In the genomic region with DNA sequence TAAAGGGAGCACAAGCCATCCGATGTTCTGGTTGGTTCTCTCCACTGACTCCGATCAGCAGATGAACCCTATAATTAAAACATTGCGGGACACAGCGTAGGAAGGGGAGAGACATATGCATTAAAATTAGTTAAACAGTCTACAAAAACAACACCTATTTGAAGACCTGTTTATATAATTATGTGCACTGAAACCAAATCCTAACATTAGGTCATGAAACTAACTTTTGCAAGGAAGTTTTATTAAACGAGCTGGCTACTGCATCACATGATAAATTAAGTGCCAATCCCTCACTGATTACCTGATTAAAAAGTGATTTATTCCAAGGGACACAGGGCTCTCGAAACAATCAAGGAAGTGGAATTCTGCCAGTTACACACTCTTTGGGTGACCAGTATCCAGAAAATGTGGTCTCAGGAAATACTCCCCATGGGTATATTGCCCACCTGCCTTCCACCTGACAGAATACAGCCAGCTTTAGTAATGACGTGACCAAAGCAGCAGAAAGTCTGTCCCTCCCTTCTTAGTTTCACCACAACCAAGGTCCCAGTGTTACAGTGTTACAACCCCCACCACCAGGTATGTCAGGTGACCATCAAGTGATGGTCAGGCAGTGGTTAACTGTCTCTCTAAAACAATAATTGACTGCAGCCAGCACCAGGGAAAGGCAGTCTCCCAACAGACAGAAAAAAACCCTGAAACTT, we compare ENCODE assay signal across 12 cellular contexts.
DNase-seq lines count a peak whose midpoint lies in the region; ATAC-seq and TF ChIP-seq lines count a peak whose summit lies in the region.
"Had no signal": no experiment of that assay in that cellular context is flagged by ENCODE, and none has a peak within 500 bp of the region (broad histone marks: within the 10 kb centered on the region; RNA-seq: fewer than 3 reads in every experiment).

No MANE protein-coding gene starts in this region.

- H3K4me3 Mint-ChIP-seq in activated CD4-positive, alpha-beta T cell treated with anti-CD3 and anti-CD28 coated beads for 36 hours: no peak overlapping the region
- H3K4me3 Mint-ChIP-seq in activated B cell treated with CpG ODN at 0.5 μM for 24 hours: no peak overlapping the region

- peak overlapping the region; percentile 15 to 62 (median 40) for H3K27ac ChIP-seq in gastrocnemius medialis
- H3K27ac ChIP-seq: RWPE1, tibial nerve had no signal

- H3K4me1 Mint-ChIP-seq in activated CD4-positive, alpha-beta T cell treated with anti-CD3 and anti-CD28 coated beads for 36 hours: peaks cover 51% of the 10 kb centered on the region
- H3K4me1 Mint-ChIP-seq in activated B cell treated with CpG ODN at 0.5 μM for 24 hours: peaks cover 39% of the 10 kb centered on the region

- H3K27me3 Mint-ChIP-seq in activated CD4-positive, alpha-beta T cell treated with anti-CD3 and anti-CD28 coated beads for 36 hours: no peaks in the 10 kb centered on the region
- no peaks in the 10 kb centered on the region for H3K27me3 Mint-ChIP-seq in activated B cell treated with CpG ODN at 0.5 μM for 24 hours

- peak overlapping the region; percentile 28 for H3K4me3 ChIP-seq in iPS-15b (ENCODE audit: low read depth, low read length)
- no peak overlapping the region for H3K4me3 ChIP-seq in gastrocnemius medialis
- H3K4me3 ChIP-seq: tibial nerve had no signal

- POLR2A ChIA-PET in activated CD4-positive, alpha-beta T cell treated with anti-CD3 and anti-CD28 coated beads for 36 hours (lab: Charles Lee): interaction anchor here (0.6 kb wide), 1 partner anchor 583 kb away, joined by 5 read pairs; no protein-coding TSS in a partner anchor
- POLR2A ChIA-PET in activated B cell treated with CpG ODN at 0.5 μM for 24 hours (lab: Charles Lee): interaction anchor here (0.7 kb wide), 1 partner anchor 75 kb away, joined by 7 read pairs; no protein-coding TSS in a partner anchor

- H3K27me3 ChIP-seq in iPS-15b (ENCODE audit: control insufficient read depth, insufficient read depth, low read length) (no peaks in the 10 kb centered on the region), gastrocnemius medialis (no peaks in the 10 kb centered on the region)
- H3K27me3 ChIP-seq: tibial nerve had no signal

- no peak for ATAC-seq in activated CD4-positive, alpha-beta T cell treated with anti-CD3 and anti-CD28 coated beads for 36 hours
- ATAC-seq in activated B cell treated with CpG ODN at 0.5 μM for 24 hours (ENCODE audit: low read depth) (no peak), gastrocnemius medialis (no peak), sciatic nerve (no peak)

- TF ChIP-seq POLR2A in gastrocnemius medialis (IDR thresholded peaks at IDR 0.05): no peak

- H3K36me3 ChIP-seq in iPS-15b (ENCODE audit: control insufficient read depth, insufficient read depth, low read length): no peaks in the 10 kb centered on the region
- H3K36me3 ChIP-seq in gastrocnemius medialis: no peaks in the 10 kb centered on the region

- in situ Hi-C loops in gastrocnemius medialis (cut with MboI; ENCODE audit: low sequenced_read_pairs in 4 of 4): loop anchor here in 2 of 4 donors (10.0 to 25.0 kb wide), 2 partner anchors 121 to 123 kb away; no protein-coding TSS in a partner anchor

- intact Hi-C loops in activated CD4-positive, alpha-beta T cell treated with anti-CD3 and anti-CD28 coated beads for 36 hours (cut with DNase I, micrococcal nuclease): no loop called here
- intact Hi-C loops in activated B cell treated with CpG ODN at 0.5 μM for 24 hours (cut with micrococcal nuclease): no loop called here
- intact Hi-C loops in gastrocnemius medialis (cut with DNase I; ENCODE audit: low total_unique reads): no loop called here
- intact Hi-C loops in sciatic nerve (cut with DNase I): no loop called here

- no peak for DNase-seq in activated CD4-positive, alpha-beta T cell treated with anti-CD3 and anti-CD28 coated beads for 36 hours
- DNase-seq in activated CD4-positive, alpha-beta T cell treated with anti-CD3 and anti-CD28 coated beads, Interleukin-2, amount 50 U/mL, for 1 hour: no peak
- DNase-seq in activated B cell treated with CpG ODN at 0.5 μM for 24 hours (no peak), gastrocnemius medialis (no peak), NCI-H128 (lab: John Stamatoyannopoulos, UW; ENCODE audit: unreplicated experiment) (no peak), 8988T (no peak), sciatic nerve (ENCODE audit: low spot score) (no peak)
- DNase-seq: Calu3, kidney had no signal

- H3K9me3 ChIP-seq in iPS-15b (ENCODE audit: control insufficient read depth, insufficient read depth, low read length) (no peaks in the 10 kb centered on the region), gastrocnemius medialis (no peaks in the 10 kb centered on the region)
- H3K9me3 ChIP-seq: tibial nerve had no signal

- peaks cover 32% of the 10 kb centered on the region for H3K4me1 ChIP-seq in iPS-15b (ENCODE audit: control insufficient read depth, insufficient read depth, low read length)
- H3K4me1 ChIP-seq in gastrocnemius medialis: peaks cover 48 to 50% of the 10 kb centered on the region in 2 donors

- CTCF ChIA-PET in activated CD4-positive, alpha-beta T cell treated with anti-CD3 and anti-CD28 coated beads for 36 hours (lab: Charles Lee): interaction anchor here (0.8 to 5.9 kb wide), 3 partner anchors 11 to 303 kb away, joined by 4 to 32 read pairs (median 8); no protein-coding TSS in a partner anchor
- CTCF ChIA-PET in activated B cell treated with CpG ODN at 0.5 μM for 24 hours (lab: Charles Lee): interaction anchor here (1.0 kb wide), 1 partner anchor 304 kb away, joined by 4 read pairs; no protein-coding TSS in a partner anchor

- H3K9ac ChIP-seq in iPS-15b (ENCODE audit: low read depth, low read length): peak overlapping the region; percentile 30

- H3K9me3 Mint-ChIP-seq in activated CD4-positive, alpha-beta T cell treated with anti-CD3 and anti-CD28 coated beads for 36 hours (ENCODE audit: low read depth): no peaks in the 10 kb centered on the region
- H3K9me3 Mint-ChIP-seq in activated B cell treated with CpG ODN at 0.5 μM for 24 hours: no peaks in the 10 kb centered on the region

- H3K27ac Mint-ChIP-seq in activated CD4-positive, alpha-beta T cell treated with anti-CD3 and anti-CD28 coated beads for 36 hours: peak overlapping the region; percentile 49
- H3K27ac Mint-ChIP-seq in activated B cell treated with CpG ODN at 0.5 μM for 24 hours: peak overlapping the region; percentile 46

- H3K36me3 Mint-ChIP-seq in activated CD4-positive, alpha-beta T cell treated with anti-CD3 and anti-CD28 coated beads for 36 hours (ENCODE audit: low read depth): peaks cover 19% of the 10 kb centered on the region
- H3K36me3 Mint-ChIP-seq in activated B cell treated with CpG ODN at 0.5 μM for 24 hours (ENCODE audit: low read depth): peaks cover 34% of the 10 kb centered on the region

- no peak for TF ChIP-seq CTCF in activated B cell treated with CpG ODN at 0.5 μM for 24 hours (IDR thresholded peaks at IDR 0.05)
- TF ChIP-seq CTCF in gastrocnemius medialis (IDR thresholded peaks at IDR 0.05 in 4 of 5, conservative IDR thresholded peaks at IDR 0.05 in 1 of 5): no peak
